ENCODE assay signal across 10 cellular contexts in the genomic region with DNA sequence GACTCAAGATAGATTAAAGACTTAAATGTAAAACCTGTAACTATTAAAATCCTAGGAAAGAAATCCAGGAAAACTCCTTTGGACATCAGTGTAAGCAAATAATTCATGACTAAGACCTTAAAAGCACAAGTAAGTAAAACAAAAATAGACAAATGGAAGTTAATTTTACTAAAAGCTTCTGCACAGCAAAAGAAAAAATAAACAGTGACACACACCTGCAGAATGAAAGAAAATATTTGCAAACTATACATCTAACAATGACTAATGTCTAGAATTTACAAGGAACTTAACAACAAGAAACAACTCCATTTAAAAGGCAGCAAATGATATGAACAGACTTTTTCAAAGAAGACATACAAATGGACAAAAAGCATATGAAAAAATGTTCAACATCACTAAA.
"Had no signal": no experiment of that assay in that cellular context is flagged by ENCODE, and none has a peak within 500 bp of the region (broad histone marks: within the 10 kb centered on the region; RNA-seq: fewer than 3 reads in every experiment).

No MANE protein-coding gene starts in this region.

- H3K4me3 ChIP-seq: GM23248, HAP-1, K562 had no signal

- H3K27ac ChIP-seq: GM23248, HL-60 had no signal

- H2AFZ ChIP-seq: GM23248 had no signal

- DNase-seq: GM23248, GOT3, H7, HFFc6, KG1 had no signal

- H3K4me3 Mint-ChIP-seq: HFFc6 had no signal

- H3K9me3 ChIP-seq: HAP-1 had no signal

- ATAC-seq: HCT116, HepG2, K562 had no signal

- H3K27ac Mint-ChIP-seq: HFFc6 had no signal

- H3K9ac ChIP-seq: GM23248 had no signal

- H3K4me1 ChIP-seq: HAP-1 had no signal

- H3K36me3 ChIP-seq: HAP-1 had no signal
